ENCODE assay signal across 1 cellular context in genomic region chr21:33541756-33542639, GRCh38.
TF ChIP-seq lines count a peak whose summit lies in the region.

Gene GART (minus strand): TSS chr21:33542117. CDS start chr21:33539315, 2,802 bp downstream.

TF ChIP-seq in HepG2, 621 proteins besides CTCF, POLR2A, EP300 and RAD21 (continued from another document and continues in another):
- peak; percentile 89 for TF ChIP-seq HDAC1 (CRISPR knock-in tag; IDR thresholded peaks at IDR 0.05)
- TF ChIP-seq PCBP1 (IDR thresholded peaks at IDR 0.05; ENCODE audit: borderline replicate concordance, low read depth, low read length) = no peak
- peak; percentile 49; the same call in 1 of the 2 replicates for TF ChIP-seq FOXP4 (CRISPR knock-in tag; IDR thresholded peaks at IDR 0.05)
- peak; percentile 72 for TF ChIP-seq ZFP82 (CRISPR knock-in tag; IDR thresholded peaks at IDR 0.05; ENCODE audit: borderline replicate concordance)
- TF ChIP-seq ZNF878 (CRISPR knock-in tag; IDR thresholded peaks at IDR 0.05) = 0 out of 2 replicates have a peak, but pooled peaks have one; percentile 50
- TF ChIP-seq FOXK2 (IDR thresholded peaks at IDR 0.05) = no peak
- no peak for TF ChIP-seq HMG20B (CRISPR knock-in tag; conservative IDR thresholded peaks at IDR 0.05)
- TF ChIP-seq ZNF710 (CRISPR knock-in tag; IDR thresholded peaks at IDR 0.05; ENCODE audit: borderline replicate concordance) = peak; percentile 41; the same call in 1 of the 2 replicates
- TF ChIP-seq TEAD3 (CRISPR knock-in tag; optimal IDR thresholded peaks at IDR 0.05; ENCODE audit: borderline replicate concordance) = no peak
- TF ChIP-seq, protein P1, sequence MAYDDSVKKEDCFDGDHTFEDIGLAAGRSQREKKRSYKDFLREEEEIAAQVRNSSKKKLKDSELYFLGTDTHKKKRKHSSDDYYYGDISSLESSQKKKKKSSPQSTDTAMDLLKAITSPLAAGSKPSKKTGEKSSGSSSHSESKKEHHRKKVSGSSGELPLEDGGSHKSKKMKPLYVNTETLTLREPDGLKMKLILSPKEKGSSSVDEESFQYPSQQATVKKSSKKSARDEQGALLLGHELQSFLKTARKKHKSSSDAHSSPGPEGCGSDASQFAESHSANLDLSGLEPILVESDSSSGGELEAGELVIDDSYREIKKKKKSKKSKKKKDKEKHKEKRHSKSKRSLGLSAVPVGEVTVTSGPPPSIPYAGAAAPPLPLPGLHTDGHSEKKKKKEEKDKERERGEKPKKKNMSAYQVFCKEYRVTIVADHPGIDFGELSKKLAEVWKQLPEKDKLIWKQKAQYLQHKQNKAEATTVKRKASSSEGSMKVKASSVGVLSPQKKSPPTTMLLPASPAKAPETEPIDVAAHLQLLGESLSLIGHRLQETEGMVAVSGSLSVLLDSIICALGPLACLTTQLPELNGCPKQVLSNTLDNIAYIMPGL (CRISPR knock-in tag; IDR thresholded peaks at IDR 0.05; ENCODE audit: borderline replicate concordance in 1 of 2, low read depth in 1 of 2) = no peak; a peak in 1 of 4 replicates
- peak; percentile 77; the same call in 1 of the 2 replicates for TF ChIP-seq ZNF160 (CRISPR knock-in tag; IDR thresholded peaks at IDR 0.05)
- peak; percentile 49; the same call in 1 of the 2 replicates for TF ChIP-seq HDAC2 (CRISPR knock-in tag; IDR thresholded peaks at IDR 0.05)
- TF ChIP-seq BATF2 (CRISPR knock-in tag; IDR thresholded peaks at IDR 0.05) = peak; percentile 56; the same call in 1 of the 2 replicates
- TF ChIP-seq ZNF263 (CRISPR knock-in tag; IDR thresholded peaks at IDR 0.05) = peak; percentile 51; the same call in 1 of the 2 replicates
- TF ChIP-seq ZNF768 (CRISPR knock-in tag; IDR thresholded peaks at IDR 0.05) = no peak; the same call in 1 of the 2 replicates
- peak; percentile 85; the same call in 1 of the 2 replicates for TF ChIP-seq SIN3A (IDR thresholded peaks at IDR 0.05; ENCODE audit: borderline replicate concordance, low read depth, low read length)
- peak; percentile 60; the same call in 1 of the 2 replicates for TF ChIP-seq KLF6 (CRISPR knock-in tag; IDR thresholded peaks at IDR 0.05)
- TF ChIP-seq, protein P2, sequence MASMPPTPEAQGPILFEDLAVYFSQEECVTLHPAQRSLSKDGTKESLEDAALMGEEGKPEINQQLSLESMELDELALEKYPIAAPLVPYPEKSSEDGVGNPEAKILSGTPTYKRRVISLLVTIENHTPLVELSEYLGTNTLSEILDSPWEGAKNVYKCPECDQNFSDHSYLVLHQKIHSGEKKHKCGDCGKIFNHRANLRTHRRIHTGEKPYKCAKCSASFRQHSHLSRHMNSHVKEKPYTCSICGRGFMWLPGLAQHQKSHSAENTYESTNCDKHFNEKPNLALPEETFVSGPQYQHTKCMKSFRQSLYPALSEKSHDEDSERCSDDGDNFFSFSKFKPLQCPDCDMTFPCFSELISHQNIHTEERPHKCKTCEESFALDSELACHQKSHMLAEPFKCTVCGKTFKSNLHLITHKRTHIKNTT (CRISPR knock-in tag; IDR thresholded peaks at IDR 0.05) = no peak
- peak; percentile 40; the same call in 1 of the 2 replicates for TF ChIP-seq ZSCAN22 (CRISPR knock-in tag; IDR thresholded peaks at IDR 0.05)
- TF ChIP-seq ZNF569 (CRISPR knock-in tag; IDR thresholded peaks at IDR 0.05; ENCODE audit: borderline replicate concordance) = no peak
- TF ChIP-seq FOXA3 (CRISPR knock-in tag; IDR thresholded peaks at IDR 0.05) = 0 out of 2 replicates have a peak, but pooled peaks have one; percentile 26
- no peak for TF ChIP-seq NR2F6 (IDR thresholded peaks at IDR 0.05)
- TF ChIP-seq NR2F6 (CRISPR knock-in tag; IDR thresholded peaks at IDR 0.05) = no peak
- no peak for TF ChIP-seq FLYWCH1 (CRISPR knock-in tag; IDR thresholded peaks at IDR 0.05)
- TF ChIP-seq AGO1 (IDR thresholded peaks at IDR 0.05; ENCODE audit: low read depth, low read length, poor library complexity, severe bottlenecking) = no peak
- 0 out of 2 replicates have a peak, but pooled peaks have one; percentile 24 for TF ChIP-seq RNF2 (conservative IDR thresholded peaks at IDR 0.05; ENCODE audit: low read depth)
- no peak for TF ChIP-seq NCOR1 (IDR thresholded peaks at IDR 0.05; ENCODE audit: borderline replicate concordance, low read length)
- TF ChIP-seq ZNF614 (CRISPR knock-in tag; IDR thresholded peaks at IDR 0.05; ENCODE audit: borderline replicate concordance) = no peak
- TF ChIP-seq ZNF143 (CRISPR knock-in tag; IDR thresholded peaks at IDR 0.05) = peak; percentile 47; the same call in 1 of the 2 replicates
- TF ChIP-seq CHD2 (IDR thresholded peaks at IDR 0.05; ENCODE audit: low read depth, low read length) = no peak
- no peak; the same call in 1 of the 2 replicates for TF ChIP-seq CBX5 (CRISPR knock-in tag; IDR thresholded peaks at IDR 0.05; ENCODE audit: borderline replicate concordance)
- TF ChIP-seq E2F1 (CRISPR knock-in tag; IDR thresholded peaks at IDR 0.05) = peak; percentile 84
- TF ChIP-seq RORA (CRISPR knock-in tag; IDR thresholded peaks at IDR 0.05) = no peak
- TF ChIP-seq, protein P3, sequence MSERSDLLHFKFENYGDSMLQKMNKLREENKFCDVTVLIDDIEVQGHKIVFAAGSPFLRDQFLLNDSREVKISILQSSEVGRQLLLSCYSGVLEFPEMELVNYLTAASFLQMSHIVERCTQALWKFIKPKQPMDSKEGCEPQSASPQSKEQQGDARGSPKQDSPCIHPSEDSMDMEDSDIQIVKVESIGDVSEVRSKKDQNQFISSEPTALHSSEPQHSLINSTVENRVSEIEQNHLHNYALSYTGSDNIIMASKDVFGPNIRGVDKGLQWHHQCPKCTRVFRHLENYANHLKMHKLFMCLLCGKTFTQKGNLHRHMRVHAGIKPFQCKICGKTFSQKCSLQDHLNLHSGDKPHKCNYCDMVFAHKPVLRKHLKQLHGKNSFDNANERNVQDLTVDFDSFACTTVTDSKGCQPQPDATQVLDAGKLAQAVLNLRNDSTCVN (CRISPR knock-in tag; IDR thresholded peaks at IDR 0.05; ENCODE audit: borderline replicate concordance) = no peak
- 0 out of 2 replicates have a peak, but pooled peaks have one; percentile 41 for TF ChIP-seq HOXA9 (CRISPR knock-in tag; IDR thresholded peaks at IDR 0.05; ENCODE audit: borderline replicate concordance)
- TF ChIP-seq, protein P4, sequence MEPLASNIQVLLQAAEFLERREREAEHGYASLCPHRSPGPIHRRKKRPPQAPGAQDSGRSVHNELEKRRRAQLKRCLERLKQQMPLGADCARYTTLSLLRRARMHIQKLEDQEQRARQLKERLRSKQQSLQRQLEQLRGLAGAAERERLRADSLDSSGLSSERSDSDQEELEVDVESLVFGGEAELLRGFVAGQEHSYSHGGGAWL (CRISPR knock-in tag; IDR thresholded peaks at IDR 0.05) = peak; percentile 50
- TF ChIP-seq SMAD1 (CRISPR knock-in tag; IDR thresholded peaks at IDR 0.05; ENCODE audit: borderline replicate concordance, low read depth) = no peak
- no peak for TF ChIP-seq SATB2 (CRISPR knock-in tag; IDR thresholded peaks at IDR 0.05)
- TF ChIP-seq ZNF709 (CRISPR knock-in tag; IDR thresholded peaks at IDR 0.05) = no peak
- TF ChIP-seq, protein P5, sequence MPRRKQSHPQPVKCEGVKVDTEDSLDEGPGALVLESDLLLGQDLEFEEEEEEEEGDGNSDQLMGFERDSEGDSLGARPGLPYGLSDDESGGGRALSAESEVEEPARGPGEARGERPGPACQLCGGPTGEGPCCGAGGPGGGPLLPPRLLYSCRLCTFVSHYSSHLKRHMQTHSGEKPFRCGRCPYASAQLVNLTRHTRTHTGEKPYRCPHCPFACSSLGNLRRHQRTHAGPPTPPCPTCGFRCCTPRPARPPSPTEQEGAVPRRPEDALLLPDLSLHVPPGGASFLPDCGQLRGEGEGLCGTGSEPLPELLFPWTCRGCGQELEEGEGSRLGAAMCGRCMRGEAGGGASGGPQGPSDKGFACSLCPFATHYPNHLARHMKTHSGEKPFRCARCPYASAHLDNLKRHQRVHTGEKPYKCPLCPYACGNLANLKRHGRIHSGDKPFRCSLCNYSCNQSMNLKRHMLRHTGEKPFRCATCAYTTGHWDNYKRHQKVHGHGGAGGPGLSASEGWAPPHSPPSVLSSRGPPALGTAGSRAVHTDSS (CRISPR knock-in tag; conservative IDR thresholded peaks at IDR 0.05) = no peak
- TF ChIP-seq, protein P6, sequence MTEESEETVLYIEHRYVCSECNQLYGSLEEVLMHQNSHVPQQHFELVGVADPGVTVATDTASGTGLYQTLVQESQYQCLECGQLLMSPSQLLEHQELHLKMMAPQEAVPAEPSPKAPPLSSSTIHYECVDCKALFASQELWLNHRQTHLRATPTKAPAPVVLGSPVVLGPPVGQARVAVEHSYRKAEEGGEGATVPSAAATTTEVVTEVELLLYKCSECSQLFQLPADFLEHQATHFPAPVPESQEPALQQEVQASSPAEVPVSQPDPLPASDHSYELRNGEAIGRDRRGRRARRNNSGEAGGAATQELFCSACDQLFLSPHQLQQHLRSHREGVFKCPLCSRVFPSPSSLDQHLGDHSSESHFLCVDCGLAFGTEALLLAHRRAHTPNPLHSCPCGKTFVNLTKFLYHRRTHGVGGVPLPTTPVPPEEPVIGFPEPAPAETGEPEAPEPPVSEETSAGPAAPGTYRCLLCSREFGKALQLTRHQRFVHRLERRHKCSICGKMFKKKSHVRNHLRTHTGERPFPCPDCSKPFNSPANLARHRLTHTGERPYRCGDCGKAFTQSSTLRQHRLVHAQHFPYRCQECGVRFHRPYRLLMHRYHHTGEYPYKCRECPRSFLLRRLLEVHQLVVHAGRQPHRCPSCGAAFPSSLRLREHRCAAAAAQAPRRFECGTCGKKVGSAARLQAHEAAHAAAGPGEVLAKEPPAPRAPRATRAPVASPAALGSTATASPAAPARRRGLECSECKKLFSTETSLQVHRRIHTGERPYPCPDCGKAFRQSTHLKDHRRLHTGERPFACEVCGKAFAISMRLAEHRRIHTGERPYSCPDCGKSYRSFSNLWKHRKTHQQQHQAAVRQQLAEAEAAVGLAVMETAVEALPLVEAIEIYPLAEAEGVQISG (CRISPR knock-in tag; IDR thresholded peaks at IDR 0.05) = peak; percentile 84
- TF ChIP-seq NKX3-1 (CRISPR knock-in tag; IDR thresholded peaks at IDR 0.05) = peak; percentile 27; the same call in 1 of the 2 replicates
- 0 out of 2 replicates have a peak, but pooled peaks have one; percentile 59 for TF ChIP-seq ZNF557 (CRISPR knock-in tag; IDR thresholded peaks at IDR 0.05)
- no peak for TF ChIP-seq KDM1A (CRISPR knock-in tag; IDR thresholded peaks at IDR 0.05)
- TF ChIP-seq THAP9 (CRISPR knock-in tag; IDR thresholded peaks at IDR 0.05; ENCODE audit: borderline replicate concordance) = no peak
